15 cellular contexts compared by ENCODE assay signal in genomic region chr6:41658551-41659069, GRCh38. TPM values are rescaled to one million over a fixed set of nuclear protein-coding genes. Genes with fewer than 3 reads are reported as not detected.
DNase-seq lines count a peak whose midpoint lies in the region; ATAC-seq and TF ChIP-seq lines count a peak whose summit lies in the region.
"Had no signal": no experiment of that assay in that cellular context is flagged by ENCODE, and none has a peak within 500 bp of the region (broad histone marks: within the 10 kb centered on the region; RNA-seq: fewer than 3 reads in every experiment).

No MANE protein-coding gene starts in this region.

- H3K4me1 Mint-ChIP-seq in T-helper 17 cell (peaks cover 2% of the 10 kb centered on the region), chondrocyte (ENCODE audit: low read depth) (peaks cover 36% of the 10 kb centered on the region)

- peaks cover 13% of the 10 kb centered on the region for H3K4me1 ChIP-seq in lower lobe of right lung
- H3K4me1 ChIP-seq in spleen = no peaks in the 10 kb centered on the region
- H3K4me1 ChIP-seq: BE2C had no signal

- H3K27me3 Mint-ChIP-seq in T-helper 17 cell (peaks cover 80% of the 10 kb centered on the region), chondrocyte (ENCODE audit: low read depth) (peaks cover 11% of the 10 kb centered on the region)

- H3K9me3 ChIP-seq in T-helper 17 cell (ENCODE audit: control insufficient read depth, low read length, poor library complexity, severe bottlenecking) (no peaks in the 10 kb centered on the region), lower lobe of right lung (no peaks in the 10 kb centered on the region), spleen (no peaks in the 10 kb centered on the region)
- H3K9me3 ChIP-seq: BE2C, Caco-2 had no signal

- H3K27ac ChIP-seq in lower lobe of right lung = no peak overlapping the region
- no peak overlapping the region for H3K27ac ChIP-seq in spleen
- H3K27ac ChIP-seq: HL-60 had no signal

- no peak for TF ChIP-seq POLR2A in spleen (IDR thresholded peaks at IDR 0.05)

- H3K4me3 Mint-ChIP-seq in T-helper 17 cell (no peak overlapping the region), chondrocyte (ENCODE audit: unreplicated experiment) (no peak overlapping the region)
- H3K4me3 Mint-ChIP-seq: CD4-positive, alpha-beta T cell; GM23338 had no signal

- ATAC-seq in T-helper 17 cell (no peak), lower lobe of right lung (no peak)
- ATAC-seq: GM23338 had no signal

- H3K4me3 ChIP-seq in lower lobe of right lung (no peak overlapping the region), spleen (no peak overlapping the region)
- H3K4me3 ChIP-seq: GM23338 had no signal

- TF ChIP-seq CTCF in chondrocyte (IDR thresholded peaks at IDR 0.05) = no peak
- no peak for TF ChIP-seq CTCF in lower lobe of right lung (IDR thresholded peaks at IDR 0.05)
- TF ChIP-seq CTCF in spleen (IDR thresholded peaks at IDR 0.05 in 8 of 11, conservative IDR thresholded peaks at IDR 0.05 in 3 of 11) = no peak

- H3K36me3 ChIP-seq in lower lobe of right lung = no peaks in the 10 kb centered on the region
- H3K36me3 ChIP-seq in spleen = no peaks in the 10 kb centered on the region
- H3K36me3 ChIP-seq: BE2C had no signal

- H3K27ac Mint-ChIP-seq in T-helper 17 cell = peak overlapping the region; percentile 32
- no peak overlapping the region for H3K27ac Mint-ChIP-seq in chondrocyte (ENCODE audit: unreplicated experiment)
- H3K27ac Mint-ChIP-seq: CD4-positive, alpha-beta T cell; GM23338 had no signal

- H3K27me3 ChIP-seq in lower lobe of right lung (ENCODE audit: low read depth) (peaks cover 6% of the 10 kb centered on the region), spleen (replicated peaks in 1 of 7) (peaks cover 0 to 65% (median 4%) of the 10 kb centered on the region in 7 donors)

- WGBS in spleen, 5 donors = 83 to 91% (median 88%) methylated on average over 17 of the region's 17 CpGs

- no peak for DNase-seq in T-helper 17 cell
- peak; percentile 78 for DNase-seq in chondrocyte (ENCODE audit: low spot score)
- DNase-seq in lower lobe of right lung = peak; percentile 16
- peak; percentile 39 for DNase-seq in spleen
- DNase-seq in GDM1 (lab: John Stamatoyannopoulos, UW) = no peak
- DNase-seq in kidney glomerular epithelial cell (lab: John Stamatoyannopoulos, UW) = no peak
- no peak for DNase-seq in stimulated activated naive CD4-positive, alpha-beta T cell treated with Interleukin-2 at 50 U/mL for 16 hours (lab: John Stamatoyannopoulos, UW)
- DNase-seq: BE2C; C1 segment of cervical spinal cord; Caco-2; CD4-positive, alpha-beta T cell; HCEC 1CT had no signal

- no peaks in the 10 kb centered on the region for H3K9me3 Mint-ChIP-seq in chondrocyte (ENCODE audit: low read depth)
- H3K9me3 Mint-ChIP-seq: CD4-positive, alpha-beta T cell; GM23338 had no signal

- H3K36me3 Mint-ChIP-seq in T-helper 17 cell (ENCODE audit: low read depth) (peaks cover 3% of the 10 kb centered on the region), chondrocyte (ENCODE audit: low read depth) (peaks cover 1% of the 10 kb centered on the region)

- intact Hi-C loops in lower lobe of right lung (cut with DNase I) = no loop called here
- intact Hi-C loops in spleen (cut with DNase I; ENCODE audit: low total_unique reads) = no loop called here

RNA-seq across cellular contexts. Expression of gene MDFI, which starts 20.3 kb away (rescaled TPM):
- total RNA-seq in T-helper 17 cell (not detected), chondrocyte (31.8 to 62.6 TPM (median 33.7 TPM) in 3 replicates), lower lobe of right lung (10.6 TPM), spleen (under 1 TPM in 2 of 7 donors, not detected in 5; 0.47 to 0.82 TPM)
- polyA plus RNA-seq in spleen = under 1 TPM; 0.28 to 0.68 (median 0.35) TPM
- total RNA-seq: A172; Caco-2; CD4-positive, alpha-beta T cell had no signal

Comparison
In these comparisons a context has a peak if more than half of its experiments do, and no peak if none do; other contexts are left out.
1. DNase-seq: peak in chondrocyte (single experiment), lower lobe of right lung (single experiment) and spleen (single experiment); none in T-helper 17 cell (0 of 3), GDM1 (single experiment), kidney glomerular epithelial cell (single experiment) and stimulated activated naive CD4-positive, alpha-beta T cell treated with Interleukin-2 at 50 U/mL for 16 hours (single experiment).